Comparison of ENCODE assay signal across 8 cellular contexts in genomic region chr6:157323924-157324276, GRCh38. TPM values are rescaled to one million over a fixed set of nuclear protein-coding genes. Genes with fewer than 3 reads are reported as not detected.
DNase-seq lines count a peak whose midpoint lies in the region; ATAC-seq and TF ChIP-seq lines count a peak whose summit lies in the region.

No MANE protein-coding gene starts in this region.

- peaks cover 2% of the 10 kb centered on the region; the same call in 1 of the 2 replicates for H3K36me3 ChIP-seq in ES-I3 (ENCODE audit: insufficient read depth, low read length)
- peaks cover 0 to 19% of the 10 kb centered on the region in 2 experiments; a peak in 1 of 3 replicates for H3K36me3 ChIP-seq in HEK293 (ENCODE audit: control insufficient read depth in 2 of 2, insufficient read depth in 1 of 2, low read length in 2 of 2)
- H3K36me3 ChIP-seq in Panc1 (ENCODE audit: control insufficient read depth, insufficient read depth, low read length) = peaks cover 3% of the 10 kb centered on the region
- H3K36me3 ChIP-seq in body of pancreas (replicated peaks in 1 of 2; ENCODE audit: insufficient read depth in 1 of 2, low read depth in 2 of 2) = peaks cover 0 to 2% of the 10 kb centered on the region in 2 donors
- H3K36me3 ChIP-seq in iPS-15b (ENCODE audit: control insufficient read depth, insufficient read depth, low read length) = no peaks in the 10 kb centered on the region

- CTCF ChIA-PET in HEK293 (lab: Yijun Ruan, JAX) (interaction anchor here (0.6 to 5.6 kb wide), 14 partner anchors 8 to 748 kb away, joined by 3 to 63 read pairs (median 4); no protein-coding TSS in a partner anchor), Panc1 (lab: Charles Lee) (interaction anchor here (0.7 kb wide), 1 partner anchor 20 kb away, joined by 3 read pairs; no protein-coding TSS in a partner anchor)

- BruUV-seq in Panc1 (replicated peaks; lab: Mats Ljungman, UMichigan) = no TSS peak

- in situ Hi-C loops in Panc1 (cut with HindIII; ENCODE audit: low pct_unique_long_range_greater_than_20kb, low sequenced_read_pairs) = loop anchor here (25.0 kb wide), 1 partner anchor 338 kb away; no protein-coding TSS in a partner anchor

- H3K27ac ChIP-seq in HEK293 (ENCODE audit: extremely low read depth, low read depth, low read length) (peak overlapping the region; percentile 56), Panc1 (ENCODE audit: low read length) (peak overlapping the region; percentile 93), body of pancreas (peak overlapping the region; percentile 83 to 94 (median 90)), skin epidermis (peak overlapping the region; percentile 56 to 95 (median 86))

- no peak for TF ChIP-seq POLR2A in body of pancreas (IDR thresholded peaks at IDR 0.05)

- H3K4me1 ChIP-seq in ES-I3 (ENCODE audit: insufficient read depth, low read length) = no peaks in the 10 kb centered on the region
- H3K4me1 ChIP-seq in HEK293 (ENCODE audit: control insufficient read depth, insufficient read depth, low read length) = no peaks in the 10 kb centered on the region
- H3K4me1 ChIP-seq in Panc1 (ENCODE audit: control insufficient read depth, insufficient read depth, low read length) = no peaks in the 10 kb centered on the region; the same call in 1 of the 2 replicates
- H3K4me1 ChIP-seq in body of pancreas = peaks cover 13% of the 10 kb centered on the region
- H3K4me1 ChIP-seq in iPS-15b (ENCODE audit: control insufficient read depth, insufficient read depth, low read length) = no peaks in the 10 kb centered on the region

- peak; percentile 47 for DNase-seq in Panc1 (ENCODE audit: low read depth, low spot score)
- peak; percentile 79 to 87 (median 82) for DNase-seq in body of pancreas
- no peak for DNase-seq in NCI-H1436 (lab: John Stamatoyannopoulos, UW)
- DNase-seq in NCI-H1930 (lab: John Stamatoyannopoulos, UW) = no peak

- ATAC-seq in Panc1 (peak; percentile 76), body of pancreas (peak; percentile 74)

- POLR2A ChIA-PET in HEK293 (lab: Yijun Ruan, JAX) = interaction anchor here (0.9 to 4.2 kb wide), 7 partner anchors 9 to 343 kb away, joined by 3 to 32 read pairs (median 5); partner anchors contain the start of gene ZDHHC14
- POLR2A ChIA-PET in Panc1 (lab: Charles Lee) = no interaction called here

- intact Hi-C loops in Panc1 (cut with micrococcal nuclease; ENCODE audit: unreplicated experiment) = loop anchor here (10.0 kb wide), 1 partner anchor 51 kb away; no protein-coding TSS in a partner anchor
- intact Hi-C loops in body of pancreas (cut with DNase I) = loop anchor here (10.0 kb wide), 1 partner anchor 61 kb away; the partner anchor contains the start of gene ZDHHC14

- peak overlapping the region; percentile 92 for H3K9ac ChIP-seq in ES-I3 (ENCODE audit: low read depth, low read length)
- peak overlapping the region; percentile 49 for H3K9ac ChIP-seq in iPS-15b (ENCODE audit: low read depth, low read length)

- H3K4me3 ChIP-seq in HEK293 (ENCODE audit: low read depth, low read length) = peak overlapping the region; percentile 78
- peak overlapping the region; percentile 80 to 97 for H3K4me3 ChIP-seq in Panc1 (ENCODE audit: low read depth in 2 of 2, low read length in 2 of 2)
- H3K4me3 ChIP-seq in body of pancreas = peak overlapping the region; percentile 26 to 61
- H3K4me3 ChIP-seq in iPS-15b (ENCODE audit: low read depth, low read length) = peak overlapping the region; percentile 94
- H3K4me3 ChIP-seq in skin epidermis = peak overlapping the region; percentile 44 to 92 (median 70)

- no peaks in the 10 kb centered on the region for H3K9me3 ChIP-seq in ES-I3 (ENCODE audit: control insufficient read depth, insufficient read depth, low read length)
- H3K9me3 ChIP-seq in HEK293 (ENCODE audit: control insufficient read depth, insufficient read depth, low read depth, low read length) = no peaks in the 10 kb centered on the region
- H3K9me3 ChIP-seq in Panc1 (ENCODE audit: control insufficient read depth, insufficient read depth, low read depth, low read length) = no peaks in the 10 kb centered on the region
- H3K9me3 ChIP-seq in body of pancreas = no peaks in the 10 kb centered on the region
- H3K9me3 ChIP-seq in iPS-15b (ENCODE audit: control insufficient read depth, insufficient read depth, low read length) = no peaks in the 10 kb centered on the region

- 1% methylated on average over 17 to 21 of the region's 21 CpGs for WGBS in body of pancreas, 2 donors

- H3K27me3 ChIP-seq in Panc1 (ENCODE audit: control insufficient read depth, insufficient read depth, low read length) (no peaks in the 10 kb centered on the region), body of pancreas (no peaks in the 10 kb centered on the region), iPS-15b (ENCODE audit: control insufficient read depth, insufficient read depth, low read length) (peaks cover 15% of the 10 kb centered on the region)

- TF ChIP-seq CTCF in HEK293 (tag by site-specific recombination; IDR thresholded peaks at IDR 0.05) (peak; percentile 76), Panc1 (IDR thresholded peaks at IDR 0.05) (peak; percentile 38), body of pancreas (IDR thresholded peaks at IDR 0.05) (peak in 1 of 7 experiments; percentile 31)

TF ChIP-seq in HEK293, 187 proteins besides CTCF, POLR2A, EP300 and RAD21:
- TF ChIP-seq ZNF660 (tag by site-specific recombination; IDR thresholded peaks at IDR 0.05) = peak; percentile 5; the same call in 1 of the 2 replicates
- TF ChIP-seq ZBTB20 (tag by site-specific recombination; IDR thresholded peaks at IDR 0.05) = peak; percentile 53; the same call in 1 of the 2 replicates
- TF ChIP-seq ZNF843 (tag by site-specific recombination; IDR thresholded peaks at IDR 0.05) = no peak
- TF ChIP-seq ZNF18 (tag by site-specific recombination; IDR thresholded peaks at IDR 0.05) = peak; percentile 92
- TF ChIP-seq ZNF366 (tag by site-specific recombination; conservative IDR thresholded peaks at IDR 0.05) = 0 out of 2 replicates have a peak, but pooled peaks have one; percentile 5
- peak; percentile 92 for TF ChIP-seq ZBTB17 (tag by site-specific recombination; IDR thresholded peaks at IDR 0.05)
- TF ChIP-seq, protein P1, sequence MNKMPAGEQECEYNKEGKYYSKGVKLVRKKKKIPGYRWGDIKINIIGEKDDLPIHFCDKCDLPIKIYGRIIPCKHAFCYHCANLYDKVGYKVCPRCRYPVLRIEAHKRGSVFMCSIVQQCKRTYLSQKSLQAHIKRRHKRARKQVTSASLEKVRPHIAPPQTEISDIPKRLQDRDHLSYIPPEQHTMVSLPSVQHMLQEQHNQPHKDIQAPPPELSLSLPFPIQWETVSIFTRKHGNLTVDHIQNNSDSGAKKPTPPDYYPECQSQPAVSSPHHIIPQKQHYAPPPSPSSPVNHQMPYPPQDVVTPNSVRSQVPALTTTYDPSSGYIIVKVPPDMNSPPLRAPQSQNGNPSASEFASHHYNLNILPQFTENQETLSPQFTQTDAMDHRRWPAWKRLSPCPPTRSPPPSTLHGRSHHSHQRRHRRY (tag by site-specific recombination; IDR thresholded peaks at IDR 0.05) = no peak
- peak; percentile 52 for TF ChIP-seq SP2 (tag by site-specific recombination; IDR thresholded peaks at IDR 0.05)
TF ChIP-seq in HEK293: peak in this region for 6.

RNA-seq across cellular contexts. Expression of gene TMEM242, which starts 0.6 kb away (rescaled TPM):
- total RNA-seq in Panc1 (2021; ENCODE audit: unreplicated experiment) = 6.8 TPM
- polyA plus RNA-seq in Panc1 (2012; ENCODE audit: insufficient read length) = 5.0 TPM
- total RNA-seq in body of pancreas = 1 to 10 TPM; 1.6 to 6.2 TPM

RNA-seq across cellular contexts. Expression of gene ZDHHC14, which starts 57.1 kb away (rescaled TPM):
- 19.9 TPM for total RNA-seq in Panc1 (2021; ENCODE audit: unreplicated experiment)
- 21.3 TPM for polyA plus RNA-seq in Panc1 (2012; ENCODE audit: insufficient read length)
- 10 to 100 TPM; 10.2 to 10.6 TPM for total RNA-seq in body of pancreas

Comparison
In these comparisons a context has a peak if more than half of its experiments do, and no peak if none do; other contexts are left out.
1. H3K4me3 ChIP-seq: peak in every context shown above with its lines; median percentile 94 in iPS-15b; 88 in Panc1; 78 in HEK293; 70 in skin epidermis; 44 in body of pancreas.
2. DNase-seq: peak in Panc1 (single experiment) and body of pancreas (4 of 4); none in NCI-H1436 (single experiment) and NCI-H1930 (0 of 2).
3. Peak in every context shown above with its lines, with median percentiles within 50 percentile points of each other: H3K27ac ChIP-seq.